1 cellular context compared by ENCODE assay signal in the genomic region with DNA sequence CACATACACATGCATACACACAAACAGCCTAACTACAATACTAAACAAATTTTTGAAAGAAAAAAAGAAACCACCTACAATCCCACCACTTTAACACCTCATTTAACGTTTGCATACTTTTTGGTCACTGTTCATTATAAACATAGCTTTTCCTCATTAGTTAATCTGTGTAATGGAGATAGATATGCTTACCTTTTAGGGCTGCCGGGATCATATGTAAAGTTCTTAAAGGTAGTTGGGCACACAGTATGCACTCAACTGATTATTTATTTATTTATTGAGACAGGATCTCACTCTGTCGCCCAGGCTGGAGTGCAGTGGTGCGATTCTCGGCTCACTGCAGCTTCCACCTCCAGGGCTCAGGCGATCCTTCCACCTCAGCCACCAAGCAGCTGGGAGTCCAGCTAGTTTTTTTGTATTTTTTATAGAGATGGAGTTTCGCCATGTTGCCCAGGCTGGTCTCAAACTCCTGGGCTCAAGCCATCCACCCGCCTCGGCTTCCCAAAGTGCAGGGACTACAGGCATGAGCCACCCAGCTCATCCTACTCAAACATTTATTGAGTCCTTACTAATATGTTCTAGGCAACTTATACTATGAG.
TF ChIP-seq lines count a peak whose summit lies in the region.

No MANE protein-coding gene starts in this region.

TF ChIP-seq in endothelial cell of umbilical vein, 7 proteins besides CTCF, POLR2A, EP300 and RAD21:
- TF ChIP-seq, protein P1, sequence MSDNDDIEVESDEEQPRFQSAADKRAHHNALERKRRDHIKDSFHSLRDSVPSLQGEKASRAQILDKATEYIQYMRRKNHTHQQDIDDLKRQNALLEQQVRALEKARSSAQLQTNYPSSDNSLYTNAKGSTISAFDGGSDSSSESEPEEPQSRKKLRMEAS (IDR thresholded peaks at IDR 0.05; ENCODE audit: insufficient read depth, insufficient read length) = no peak
- TF ChIP-seq EZH2 (IDR thresholded peaks at IDR 0.05; ENCODE audit: borderline replicate concordance, low read depth, low read length, severe bottlenecking) (no peak), GATA2 (IDR thresholded peaks at IDR 0.05; ENCODE audit: insufficient read depth, insufficient read length, low read depth, low read length) (no peak), MYC (IDR thresholded peaks at IDR 0.05; ENCODE audit: low read depth, low read length) (no peak), POLR2AphosphoS5 (IDR thresholded peaks at IDR 0.05; ENCODE audit: insufficient read depth, low read depth, low read length) (no peak), JUN (IDR thresholded peaks at IDR 0.05; ENCODE audit: borderline replicate concordance, insufficient read depth, insufficient read length, low read depth) (no peak), FOS (IDR thresholded peaks at IDR 0.05; ENCODE audit: borderline replicate concordance, insufficient read depth, low read length) (no peak)
